Comparison of ENCODE assay signal across 9 cellular contexts in genomic region chr1:22814176-22815042, GRCh38.
DNase-seq lines count a peak whose midpoint lies in the region; ATAC-seq and TF ChIP-seq lines count a peak whose summit lies in the region.
"Had no signal": no experiment of that assay in that cellular context is flagged by ENCODE, and none has a peak within 500 bp of the region (broad histone marks: within the 10 kb centered on the region; RNA-seq: fewer than 3 reads in every experiment).

No MANE protein-coding gene starts in this region.

- H3K36me3 ChIP-seq in tibial artery (no peaks in the 10 kb centered on the region), SJCRH30 (no peaks in the 10 kb centered on the region)
- H3K36me3 ChIP-seq: neutrophil had no signal

- H3K27ac ChIP-seq in VCaP = peak overlapping the region; percentile 11
- peak overlapping the region in 1 of 2 donors; percentile 21 for H3K27ac ChIP-seq in tibial artery
- H3K27ac ChIP-seq in SJCRH30 = no peak overlapping the region
- H3K27ac ChIP-seq: neutrophil had no signal

- no peaks in the 10 kb centered on the region for H3K9me3 ChIP-seq in tibial artery
- no peaks in the 10 kb centered on the region for H3K9me3 ChIP-seq in SJCRH30 (replicated peaks)
- H3K9me3 ChIP-seq: neutrophil had no signal

- TF ChIP-seq CTCF in VCaP (conservative IDR thresholded peaks at IDR 0.05) = no peak
- TF ChIP-seq CTCF in tibial artery (IDR thresholded peaks at IDR 0.05) = no peak

- peaks cover 0 to 21% (median 4%) of the 10 kb centered on the region in 4 donors for H3K4me1 ChIP-seq in tibial artery
- H3K4me1 ChIP-seq in SJCRH30 = peaks cover under 1% of the 10 kb centered on the region

- no peak overlapping the region for H3K4me3 ChIP-seq in tibial artery
- no peak overlapping the region for H3K4me3 ChIP-seq in SJCRH30

- intact Hi-C loops in tibial artery (cut with DNase I; ENCODE audit: low total_unique reads) = no loop called here

- peaks cover 0 to 5% of the 10 kb centered on the region in 2 donors for H3K27me3 ChIP-seq in tibial artery
- no peaks in the 10 kb centered on the region for H3K27me3 ChIP-seq in SJCRH30
- H3K27me3 ChIP-seq: neutrophil had no signal

- DNase-seq in NCI-H2081 (lab: John Stamatoyannopoulos, UW) (peak; percentile 41 to 67), NCI-H2081 treated with DMSO at 0.1 percent for 48 hours (lab: John Stamatoyannopoulos, UW) (no peak), left kidney (ENCODE audit: low read depth, low spot score) (peak; percentile 85), tibial artery (peak; percentile 69 to 81), SJCRH30 (no peak), NCI-H146 (lab: John Stamatoyannopoulos, UW) (no peak)

- no peak for ATAC-seq in HG02610 (IDR thresholded peaks at IDR 0.05; ENCODE audit: unreplicated experiment)

Comparison
In these comparisons a context has a peak if more than half of its experiments do, and no peak if none do; other contexts are left out.
1. DNase-seq: peak in NCI-H2081 (2 of 2), left kidney (single experiment) and tibial artery (2 of 2); none in NCI-H2081 treated with DMSO at 0.1 percent for 48 hours (single experiment), SJCRH30 (0 of 2) and NCI-H146 (single experiment).